Comparison of ENCODE assay signal across 8 cellular contexts in genomic region chr2:112749755-112750559, GRCh38. TPM values are rescaled to one million over a fixed set of nuclear protein-coding genes. Genes with fewer than 3 reads are reported as not detected.
DNase-seq lines count a peak whose midpoint lies in the region; ATAC-seq and TF ChIP-seq lines count a peak whose summit lies in the region.

No MANE protein-coding gene starts in this region.

- intact Hi-C loops in right lobe of liver (cut with DNase I), result loop anchor here in 1 of 2 donors (10.0 kb wide), 1 partner anchor 135 kb away; no protein-coding TSS in a partner anchor

- POLR2A ChIA-PET in activated CD4-positive, alpha-beta T cell treated with anti-CD3 and anti-CD28 coated beads, Interleukin-2, amount 10 ng/mL, durations not matched to agents 7 days and 5 days (lab: Charles Lee), result interaction anchor here (0.7 to 1.0 kb wide), 2 partner anchors 123 to 135 kb away, joined by 4 to 5 read pairs; no protein-coding TSS in a partner anchor

- H3K27ac Mint-ChIP-seq in activated CD4-positive, alpha-beta T cell treated with anti-CD3 and anti-CD28 coated beads, Interleukin-2, amount 10 ng/mL, durations not matched to agents 7 days and 5 days, result peak overlapping the region; percentile 71
- peak overlapping the region; percentile 55 for H3K27ac Mint-ChIP-seq in chondrocyte (ENCODE audit: unreplicated experiment)

- peaks cover 73% of the 10 kb centered on the region for H3K36me3 Mint-ChIP-seq in activated CD4-positive, alpha-beta T cell treated with anti-CD3 and anti-CD28 coated beads, Interleukin-2, amount 10 ng/mL, durations not matched to agents 7 days and 5 days (ENCODE audit: low read depth)
- no peaks in the 10 kb centered on the region for H3K36me3 Mint-ChIP-seq in chondrocyte (ENCODE audit: low read depth)

- H3K9me3 ChIP-seq in right lobe of liver, result no peaks in the 10 kb centered on the region

- H3K4me3 Mint-ChIP-seq in activated CD4-positive, alpha-beta T cell treated with anti-CD3 and anti-CD28 coated beads, Interleukin-2, amount 10 ng/mL, durations not matched to agents 7 days and 5 days, result no peak overlapping the region
- H3K4me3 Mint-ChIP-seq in chondrocyte (ENCODE audit: unreplicated experiment), result no peak overlapping the region

- 45% methylated on average over 7 of the region's 9 CpGs for WGBS in right lobe of liver (ENCODE audit: insufficient coverage, low coverage, low lambda C conversion rate, missing lambda C conversion rate)

- DNase-seq in GM12865 (ENCODE audit: low read depth) (peak; percentile 84), NCI-H460 (ENCODE audit: extremely low read depth, low read depth) (peak; percentile 72), chondrocyte (ENCODE audit: low spot score) (no peak), right lobe of liver (peak; percentile 85 to 89 (median 88))
- peak; percentile 88 for DNase-seq in activated CD4-positive, alpha-beta T cell treated with anti-CD3 and anti-CD28 coated beads, Interleukin-2, amount 10 ng/mL, durations not matched to agents 7 days and 5 days
- DNase-seq in stimulated activated CD8-positive, alpha-beta memory T cell treated with anti-CD3 and anti-CD28 coated beads, Interleukin-12 subunit alpha, Interleukin-12 subunit beta, amount 100 ng/mL, for 1 hour (ENCODE audit: low read depth), result peak; percentile 63

- CTCF ChIA-PET in activated CD4-positive, alpha-beta T cell treated with anti-CD3 and anti-CD28 coated beads, Interleukin-2, amount 10 ng/mL, durations not matched to agents 7 days and 5 days (lab: Charles Lee), result interaction anchor here (0.5 to 3.1 kb wide), 31 partner anchors 8 to 276 kb away, joined by 3 to 38 read pairs (median 4); no protein-coding TSS in a partner anchor

- H3K9me3 Mint-ChIP-seq in activated CD4-positive, alpha-beta T cell treated with anti-CD3 and anti-CD28 coated beads, Interleukin-2, amount 10 ng/mL, durations not matched to agents 7 days and 5 days, result no peaks in the 10 kb centered on the region
- no peaks in the 10 kb centered on the region for H3K9me3 Mint-ChIP-seq in chondrocyte (ENCODE audit: low read depth)

- TF ChIP-seq CTCF in GM12865 (IDR thresholded peaks at IDR 0.05; ENCODE audit: insufficient read depth, low read depth, low read length, missing control alignments), result peak; percentile 96
- peak; percentile 96 for TF ChIP-seq CTCF in chondrocyte (IDR thresholded peaks at IDR 0.05)
- peak; percentile 93 to 96 (median 96) for TF ChIP-seq CTCF in right lobe of liver (IDR thresholded peaks at IDR 0.05)

- ATAC-seq in HG02885 (IDR thresholded peaks at IDR 0.05; ENCODE audit: poor library complexity, unreplicated experiment), result peak; percentile 74
- peak; percentile 92 to 97 (median 96) for ATAC-seq in right lobe of liver
- ATAC-seq in HG03571 (IDR thresholded peaks at IDR 0.05; ENCODE audit: unreplicated experiment), result no peak

- TF ChIP-seq POLR2A in right lobe of liver (IDR thresholded peaks at IDR 0.05), result no peak

- no peaks in the 10 kb centered on the region for H3K36me3 ChIP-seq in right lobe of liver

- H3K4me3 ChIP-seq in GM12865 (ENCODE audit: low read depth, low read length), result no peak overlapping the region
- H3K4me3 ChIP-seq in right lobe of liver, result no peak overlapping the region

- no peaks in the 10 kb centered on the region for H3K27me3 Mint-ChIP-seq in activated CD4-positive, alpha-beta T cell treated with anti-CD3 and anti-CD28 coated beads, Interleukin-2, amount 10 ng/mL, durations not matched to agents 7 days and 5 days
- no peaks in the 10 kb centered on the region for H3K27me3 Mint-ChIP-seq in chondrocyte (ENCODE audit: low read depth)

- H3K4me1 Mint-ChIP-seq in activated CD4-positive, alpha-beta T cell treated with anti-CD3 and anti-CD28 coated beads, Interleukin-2, amount 10 ng/mL, durations not matched to agents 7 days and 5 days, result peaks cover 46% of the 10 kb centered on the region
- H3K4me1 Mint-ChIP-seq in chondrocyte (ENCODE audit: low read depth), result peaks cover 17% of the 10 kb centered on the region

- peak overlapping the region in 1 of 3 donors; percentile 71 for H3K27ac ChIP-seq in right lobe of liver

- peaks cover 0 to 34% (median 15%) of the 10 kb centered on the region in 4 donors for H3K4me1 ChIP-seq in right lobe of liver

- H3K27me3 ChIP-seq in right lobe of liver, result no peaks in the 10 kb centered on the region

RNA-seq across cellular contexts. Expression of gene CKAP2L, which starts 14.5 kb away (rescaled TPM):
- 21.0 and 22.6 TPM in 2 replicates for total RNA-seq in NCI-H460 (2014; rRNA removed; shearing (Covaris generic))
- polyA plus RNA-seq in NCI-H460 (2014; cell fraction: nucleus; rRNA removed), result 5.6 and 10.8 TPM in 2 replicates
- 10 to 100 TPM; 59.1 to 78.1 TPM for total RNA-seq in activated CD4-positive, alpha-beta T cell treated with anti-CD3 and anti-CD28 coated beads, Interleukin-2, amount 10 ng/mL, durations not matched to agents 7 days and 5 days
- total RNA-seq in chondrocyte, result 3.4 to 6.1 TPM (median 5.1 TPM) in 3 replicates
- 1 to 10 TPM in 2 of 6 experiments, under 1 TPM in 4; 0.20 to 1.4 (median 0.66) TPM for total RNA-seq in right lobe of liver

RNA-seq across cellular contexts. Expression of gene NT5DC4, which starts 29.1 kb away (rescaled TPM):
- total RNA-seq in NCI-H460 (2014; rRNA removed; shearing (Covaris generic)), result not detected in 2 replicates
- polyA plus RNA-seq in NCI-H460 (2014; cell fraction: nucleus; rRNA removed), result 0.18 TPM in 1 of 2 replicates, not detected in the other
- total RNA-seq in activated CD4-positive, alpha-beta T cell treated with anti-CD3 and anti-CD28 coated beads, Interleukin-2, amount 10 ng/mL, durations not matched to agents 7 days and 5 days, result not detected
- total RNA-seq in chondrocyte (not detected in 3 replicates), right lobe of liver (not detected)

RNA-seq across cellular contexts. Expression of gene IL1A, which starts 34.3 kb away (rescaled TPM):
- total RNA-seq in NCI-H460 (2014; rRNA removed; shearing (Covaris generic)), result 22.0 and 22.1 TPM in 2 replicates
- polyA plus RNA-seq in NCI-H460 (2014; cell fraction: nucleus; rRNA removed), result 11.2 and 13.1 TPM in 2 replicates
- total RNA-seq in activated CD4-positive, alpha-beta T cell treated with anti-CD3 and anti-CD28 coated beads, Interleukin-2, amount 10 ng/mL, durations not matched to agents 7 days and 5 days, result under 1 TPM; 0.17 to 0.21 TPM
- total RNA-seq in chondrocyte, result not detected in 3 replicates
- total RNA-seq in right lobe of liver, result not detected

Comparison
In these comparisons a context has a peak if more than half of its experiments do, and no peak if none do; other contexts are left out.
1. RNA of gene IL1A, which starts 34.3 kb away (total RNA-seq): 22.0 to 22.1 TPM in NCI-H460; 0.17 to 0.21 TPM in activated CD4-positive, alpha-beta T cell treated with anti-CD3 and anti-CD28 coated beads, Interleukin-2, amount 10 ng/mL, durations not matched to agents 7 days and 5 days, not detected in chondrocyte and not detected in right lobe of liver; every median in the first group is over 10 times any median in the second.
2. Peak in every context shown above with its lines, with median percentiles within 50 percentile points of each other: CTCF ChIP-seq.